ENCODE assay signal across 8 cellular contexts in the genomic region with DNA sequence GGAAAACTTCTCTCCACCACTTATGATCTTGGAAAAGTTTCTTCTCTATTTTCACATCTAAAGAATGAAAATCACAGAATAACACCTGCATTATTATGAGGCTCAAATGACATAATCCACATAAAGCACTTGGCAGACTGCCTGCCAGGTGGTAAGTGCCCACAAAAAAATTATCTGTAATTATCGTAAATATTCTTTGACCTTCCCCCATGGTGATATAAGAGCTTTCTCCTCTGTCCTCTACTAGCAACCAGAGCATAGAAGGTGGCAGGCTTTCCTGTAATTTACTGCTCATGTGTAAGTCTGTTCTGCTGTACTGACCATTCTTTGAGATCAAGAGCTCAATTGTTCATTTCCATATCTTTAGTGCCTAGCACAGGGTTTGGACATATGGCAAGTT. TPM values are rescaled to one million over a fixed set of nuclear protein-coding genes. Genes with fewer than 3 reads are reported as not detected.
DNase-seq lines count a peak whose midpoint lies in the region; ATAC-seq and TF ChIP-seq lines count a peak whose summit lies in the region.

No MANE protein-coding gene starts in this region.

- TF ChIP-seq CTCF in IMR-90 (conservative IDR thresholded peaks at IDR 0.05; ENCODE audit: low read depth, low read length), result no peak
- TF ChIP-seq CTCF in neutrophil (IDR thresholded peaks at IDR 0.05), result no peak
- TF ChIP-seq CTCF in lower leg skin (IDR thresholded peaks at IDR 0.05), result no peak

- H2BK120ac ChIP-seq in IMR-90 (ENCODE audit: low read depth, low read length), result peak overlapping the region; percentile 56

- H3K27ac ChIP-seq in IMR-90 (ENCODE audit: insufficient read depth, low read length), result no peak overlapping the region
- H3K27ac ChIP-seq in neutrophil, result peak overlapping the region; percentile 96

- peaks cover 5% of the 10 kb centered on the region; the same call in 1 of the 2 replicates for H3K4me1 ChIP-seq in IMR-90 (ENCODE audit: control insufficient read depth, insufficient read depth, low read length)
- peaks cover 47 to 62% of the 10 kb centered on the region in 2 experiments for H3K4me1 ChIP-seq in neutrophil (ENCODE audit: control insufficient read depth in 1 of 2, insufficient read depth in 1 of 2, low read depth in 1 of 2, low read length in 1 of 2)

- H3K56ac ChIP-seq in IMR-90 (ENCODE audit: extremely low read depth, insufficient read depth, low read length), result no peak overlapping the region

- H4K91ac ChIP-seq in IMR-90 (ENCODE audit: insufficient read depth, low read depth, low read length), result peak overlapping the region; percentile 37; the same call in 1 of the 2 replicates

- no peak overlapping the region for H3K4me3 Mint-ChIP-seq in activated T-helper 1 cell treated with anti-CD3 and anti-CD28 coated beads, Interleukin-12 subunit alpha, Interleukin-12 subunit beta, Interleukin-2, Interleukin-4 antibody, amounts not matched to agents 30 ng/mL and 10 ng/mL and 1 ng/mL, durations not matched to agents 14 hours and 24 hours and 36 hours

- H4K8ac ChIP-seq in IMR-90 (ENCODE audit: low read depth in 2 of 2, low read length in 2 of 2), result peak overlapping the region; percentile 85 to 95

- H2AFZ ChIP-seq in IMR-90 (replicated peaks; ENCODE audit: low read length, poor library complexity), result no peak overlapping the region

- peak overlapping the region; percentile 30 for H3K27ac Mint-ChIP-seq in activated T-helper 1 cell treated with anti-CD3 and anti-CD28 coated beads, Interleukin-12 subunit alpha, Interleukin-12 subunit beta, Interleukin-2, Interleukin-4 antibody, amounts not matched to agents 30 ng/mL and 10 ng/mL and 1 ng/mL, durations not matched to agents 14 hours and 24 hours and 36 hours

- no CpG with 5 or more reads among the region's 1 CpG for WGBS in IMR-90 (ENCODE audit: extremely low coverage in 2 of 2, insufficient read length in 1 of 2), 2 experiments
- WGBS in lower leg skin, 2 donors, result 72 to 77% methylated on average over 1 of the region's 1 CpG

- no peak overlapping the region for H2BK5ac ChIP-seq in IMR-90 (ENCODE audit: low read depth, low read length, poor library complexity, severe bottlenecking)

- no peak overlapping the region for H3K4me2 ChIP-seq in IMR-90 (ENCODE audit: low read depth, low read length)

- no peaks in the 10 kb centered on the region for H3K27me3 Mint-ChIP-seq in activated T-helper 1 cell treated with anti-CD3 and anti-CD28 coated beads, Interleukin-12 subunit alpha, Interleukin-12 subunit beta, Interleukin-2, Interleukin-4 antibody, amounts not matched to agents 30 ng/mL and 10 ng/mL and 1 ng/mL, durations not matched to agents 14 hours and 24 hours and 36 hours (ENCODE audit: insufficient read depth)

- no TSS peak for BruUV-seq in IMR-90 (replicated peaks; lab: Mats Ljungman, UMichigan)

- TF ChIP-seq RAD21 in IMR-90 (IDR thresholded peaks at IDR 0.05; ENCODE audit: low read length), result no peak

- POLR2A ChIA-PET in IMR-90 (lab: Charles Lee; ENCODE audit: unreplicated experiment), result interaction anchor here (0.5 to 1.2 kb wide), 3 partner anchors 9 to 173 kb away, joined by 3 to 5 read pairs (median 5); a partner anchor contains a TSS

- H3K23ac ChIP-seq in IMR-90 (ENCODE audit: low read depth, low read length), result no peak overlapping the region

- H3K9me1 ChIP-seq in IMR-90 (ENCODE audit: insufficient read depth, low read length), result no peaks in the 10 kb centered on the region

- peak overlapping the region; percentile 26; the same call in 1 of the 2 replicates for H3K4ac ChIP-seq in IMR-90 (ENCODE audit: low read depth, low read length)

- H3K36me3 ChIP-seq in IMR-90 (ENCODE audit: control insufficient read depth, insufficient read depth, low read length) (no peaks in the 10 kb centered on the region), neutrophil (no peaks in the 10 kb centered on the region)

- H3K14ac ChIP-seq in IMR-90 (replicated peaks; ENCODE audit: low read depth, low read length), result peak overlapping the region; percentile 50; the same call in 1 of the 2 replicates

- dilution Hi-C loops in IMR-90 (cut with HindIII; ENCODE audit: low sequenced_read_pairs, unreplicated experiment), result no loop called here

- peak overlapping the region; percentile 41; the same call in 1 of the 2 replicates for H2BK20ac ChIP-seq in IMR-90 (ENCODE audit: low read depth, low read length)

- H3K9me3 Mint-ChIP-seq in activated T-helper 1 cell treated with anti-CD3 and anti-CD28 coated beads, Interleukin-12 subunit alpha, Interleukin-12 subunit beta, Interleukin-2, Interleukin-4 antibody, amounts not matched to agents 30 ng/mL and 10 ng/mL and 1 ng/mL, durations not matched to agents 14 hours and 24 hours and 36 hours, result peaks cover 4% of the 10 kb centered on the region

- H3K4me1 Mint-ChIP-seq in activated T-helper 1 cell treated with anti-CD3 and anti-CD28 coated beads, Interleukin-12 subunit alpha, Interleukin-12 subunit beta, Interleukin-2, Interleukin-4 antibody, amounts not matched to agents 30 ng/mL and 10 ng/mL and 1 ng/mL, durations not matched to agents 14 hours and 24 hours and 36 hours (ENCODE audit: low read depth), result peaks cover 42% of the 10 kb centered on the region

- no peak overlapping the region; the same call in 1 of the 2 replicates for H3K9ac ChIP-seq in IMR-90 (ENCODE audit: low read depth, low read length)

- no peak overlapping the region for H2BK15ac ChIP-seq in IMR-90 (ENCODE audit: low read depth, low read length)

- peak overlapping the region; percentile 80; the same call in 1 of the 2 replicates for H4K5ac ChIP-seq in IMR-90 (ENCODE audit: low read depth, low read length)

- H3K18ac ChIP-seq in IMR-90 (ENCODE audit: low read depth, low read length), result peak overlapping the region; percentile 79; the same call in 1 of the 2 replicates

- DNase-seq in NCI-H510A treated with DMSO at 0.1 percent for 48 hours (lab: John Stamatoyannopoulos, UW), result peak; percentile 3
- no peak for DNase-seq in NCI-H510A (lab: John Stamatoyannopoulos, UW)
- no peak for DNase-seq in IMR-90
- no peak for DNase-seq in activated T-helper 1 cell treated with anti-CD3 and anti-CD28 coated beads, Interleukin-12 subunit alpha, Interleukin-12 subunit beta, Interleukin-2, Interleukin-4 antibody, amounts not matched to agents 30 ng/mL and 10 ng/mL and 1 ng/mL, durations not matched to agents 14 hours and 24 hours and 36 hours (ENCODE audit: low spot score)
- no peak for DNase-seq in A172 (ENCODE audit: low spot score)
- no peak for DNase-seq in lower leg skin (ENCODE audit: low spot score in 2 of 2)
- no peak for DNase-seq in GM19240 (ENCODE audit: insufficient read length, low spot score)

- H3K27me3 ChIP-seq in IMR-90 (ENCODE audit: control insufficient read depth, insufficient read depth, low read length) (no peaks in the 10 kb centered on the region), neutrophil (no peaks in the 10 kb centered on the region)

- ATAC-seq in IMR-90 (ENCODE audit: low read depth), result no peak

- no peak overlapping the region for H2AK9ac ChIP-seq in IMR-90 (replicated peaks; ENCODE audit: low read depth, low read length, poor library complexity)

- in situ Hi-C loops in IMR-90 (cut with MboI; ENCODE audit: low sequenced_read_pairs), result no loop called here

- no peak for TF ChIP-seq POLR2A in IMR-90 (IDR thresholded peaks at IDR 0.05; ENCODE audit: low read depth, low read length)
- TF ChIP-seq POLR2A in lower leg skin (IDR thresholded peaks at IDR 0.05), result no peak

- intact Hi-C loops in IMR-90 (cut with micrococcal nuclease), result loop anchor here (1.0 kb wide), 2 partner anchors 126 to 151 kb away; no protein-coding TSS in a partner anchor
- intact Hi-C loops in activated T-helper 1 cell treated with anti-CD3 and anti-CD28 coated beads, Interleukin-12 subunit alpha, Interleukin-12 subunit beta, Interleukin-2, Interleukin-4 antibody, amounts not matched to agents 30 ng/mL and 10 ng/mL and 1 ng/mL, durations not matched to agents 14 hours and 24 hours and 36 hours (cut with micrococcal nuclease), result loop anchor here (1.0 to 2.0 kb wide), 6 partner anchors 9 to 151 kb away; a partner anchor contains a TSS
- intact Hi-C loops in lower leg skin (cut with DNase I; ENCODE audit: low total_unique reads), result no loop called here

- H3K4me3 ChIP-seq in IMR-90 (ENCODE audit: insufficient read depth, low read depth, low read length), result no peak overlapping the region
- H3K4me3 ChIP-seq in neutrophil (ENCODE audit: low read depth in 1 of 2, low read length in 1 of 2), result peak overlapping the region; percentile 35 to 38
- H3K4me3 ChIP-seq in lower leg skin (ENCODE audit: low read depth, poor library complexity, severe bottlenecking), result no peak overlapping the region

- H4K20me1 ChIP-seq in IMR-90 (ENCODE audit: insufficient read depth, low read length), result no peaks in the 10 kb centered on the region

- H3K36me3 Mint-ChIP-seq in activated T-helper 1 cell treated with anti-CD3 and anti-CD28 coated beads, Interleukin-12 subunit alpha, Interleukin-12 subunit beta, Interleukin-2, Interleukin-4 antibody, amounts not matched to agents 30 ng/mL and 10 ng/mL and 1 ng/mL, durations not matched to agents 14 hours and 24 hours and 36 hours (ENCODE audit: low read depth), result no peaks in the 10 kb centered on the region

- CTCF ChIA-PET in IMR-90 (lab: Yijun Ruan, JAX), result interaction anchor here (0.8 to 2.1 kb wide), 18 partner anchors 9 to 247 kb away, joined by 3 to 10 read pairs (median 4); a partner anchor contains a TSS

- H2AK5ac ChIP-seq in IMR-90 (ENCODE audit: low read depth, low read length), result peak overlapping the region; percentile 52

- H3K9me3 ChIP-seq in IMR-90 (ENCODE audit: control insufficient read depth, insufficient read depth, low read length) (no peaks in the 10 kb centered on the region), neutrophil (no peaks in the 10 kb centered on the region)

- peaks cover 4 to 7% of the 10 kb centered on the region in 2 experiments; a peak in 2 of 4 replicates for H3K79me1 ChIP-seq in IMR-90 (ENCODE audit: low read depth in 1 of 2, low read length in 2 of 2)

TF ChIP-seq in IMR-90, 13 proteins besides CTCF, POLR2A, EP300 and RAD21 (continues in another document):
- TF ChIP-seq, protein P1, sequence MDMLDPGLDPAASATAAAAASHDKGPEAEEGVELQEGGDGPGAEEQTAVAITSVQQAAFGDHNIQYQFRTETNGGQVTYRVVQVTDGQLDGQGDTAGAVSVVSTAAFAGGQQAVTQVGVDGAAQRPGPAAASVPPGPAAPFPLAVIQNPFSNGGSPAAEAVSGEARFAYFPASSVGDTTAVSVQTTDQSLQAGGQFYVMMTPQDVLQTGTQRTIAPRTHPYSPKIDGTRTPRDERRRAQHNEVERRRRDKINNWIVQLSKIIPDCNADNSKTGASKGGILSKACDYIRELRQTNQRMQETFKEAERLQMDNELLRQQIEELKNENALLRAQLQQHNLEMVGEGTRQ (IDR thresholded peaks at IDR 0.05; ENCODE audit: low read depth, low read length), result no peak

RNA-seq across cellular contexts. Expression of a gene that starts 51.7 kb away (rescaled TPM):
- 11.1 and 20.3 TPM in 2 replicates for total RNA-seq in IMR-90 (2012; rRNA removed)
- polyA plus RNA-seq in IMR-90 (2012; rRNA removed), result 9.5 and 11.5 TPM in 2 replicates
- polyA plus RNA-seq in IMR-90 (2012; cell fraction: cytosol; rRNA removed), result 2.1 and 3.7 TPM in 2 replicates
- 3.2 and 23.1 TPM in 2 replicates for polyA plus RNA-seq in IMR-90 (2012; cell fraction: nucleus; rRNA removed; ENCODE audit: low replicate concordance)
- total RNA-seq in activated T-helper 1 cell treated with anti-CD3 and anti-CD28 coated beads, Interleukin-12 subunit alpha, Interleukin-12 subunit beta, Interleukin-2, Interleukin-4 antibody, amounts not matched to agents 30 ng/mL and 10 ng/mL and 1 ng/mL, durations not matched to agents 14 hours and 24 hours and 36 hours, result 279 and 294 TPM in 2 replicates
- total RNA-seq in A172 (2014; rRNA removed; shearing (Covaris generic)), result 35.1 and 36.7 TPM in 2 replicates
- total RNA-seq in lower leg skin, result 10 to 100 TPM; 13.7 to 18.8 (median 16.2) TPM

Comparison
In these comparisons a context has a peak if more than half of its experiments do, and no peak if none do; other contexts are left out.
1. H3K4me3 ChIP-seq: peak in neutrophil (2 of 2); none in IMR-90 (single experiment) and lower leg skin (single experiment).